ENCODE assay signal across 25 cellular contexts in genomic region chr3:106746286-106746685, GRCh38.
"Had no signal": no experiment of that assay in that cellular context is flagged by ENCODE, and none has a peak within 500 bp of the region (broad histone marks: within the 10 kb centered on the region; RNA-seq: fewer than 3 reads in every experiment).

No MANE protein-coding gene starts in this region.

- H3K36me3 ChIP-seq: gastroesophageal sphincter, lower lobe of right lung, transverse colon had no signal

- H3K4me1 Mint-ChIP-seq: activated CD4-positive, alpha-beta memory T cell treated with anti-CD3 and anti-CD28 coated beads, Interleukin-2, amount 10 ng/mL, durations not matched to agents 7 days and 5 days; activated CD4-positive, alpha-beta T cell treated with anti-CD3 and anti-CD28 coated beads, Interleukin-2, amount 10 ng/mL, durations not matched to agents 7 days and 5 days; central memory CD8-positive, alpha-beta T cell had no signal

- H3K4me3 ChIP-seq: gastroesophageal sphincter, lower lobe of right lung, mucosa of descending colon, testis, transverse colon had no signal

- H3K4me3 Mint-ChIP-seq: activated CD4-positive, alpha-beta memory T cell treated with anti-CD3 and anti-CD28 coated beads, Interleukin-2, amount 10 ng/mL, durations not matched to agents 7 days and 5 days; activated CD4-positive, alpha-beta T cell treated with anti-CD3 and anti-CD28 coated beads, Interleukin-2, amount 10 ng/mL, durations not matched to agents 7 days and 5 days; activated T-cell treated with anti-CD3 and anti-CD28 coated beads, Interleukin-2, amount 50 U/mL, for 24 hours; central memory CD8-positive, alpha-beta T cell; dendritic cell treated with granulocyte-macrophage colony-stimulating factor and Interleukin-4, amounts not matched to agents 40 ng/mL and 50 ng/mL, for 4 days; natural killer cell treated with Interleukin-12 subunit alpha and Interleukin-12 subunit beta and Interleukin-15 and Interleukin-18, amount 100 ng/mL, for 72 hours; T-helper 1 cell treated with Interleukin-12 subunit alpha and Interleukin-12 subunit beta and Interleukin-4 antibody, amounts not matched to agents 30 μg/mL and 1 μg/mL, for 36 hours had no signal

- H3K27me3 Mint-ChIP-seq: activated CD4-positive, alpha-beta memory T cell treated with anti-CD3 and anti-CD28 coated beads, Interleukin-2, amount 10 ng/mL, durations not matched to agents 7 days and 5 days; activated CD4-positive, alpha-beta T cell treated with anti-CD3 and anti-CD28 coated beads, Interleukin-2, amount 10 ng/mL, durations not matched to agents 7 days and 5 days; activated T-cell treated with anti-CD3 and anti-CD28 coated beads, Interleukin-2, amount 50 U/mL, for 24 hours; dendritic cell treated with granulocyte-macrophage colony-stimulating factor and Interleukin-4, amounts not matched to agents 40 ng/mL and 50 ng/mL, for 4 days; natural killer cell treated with Interleukin-12 subunit alpha and Interleukin-12 subunit beta and Interleukin-15 and Interleukin-18, amount 100 ng/mL, for 72 hours had no signal

- H3K36me3 Mint-ChIP-seq: natural killer cell treated with Interleukin-12 subunit alpha and Interleukin-12 subunit beta and Interleukin-15 and Interleukin-18, amount 100 ng/mL, for 72 hours had no signal

- H3K27me3 ChIP-seq: gastroesophageal sphincter, testis, transverse colon had no signal

- ATAC-seq: gastroesophageal sphincter; lower lobe of right lung; mucosa of descending colon; natural killer cell treated with Interleukin-12 subunit alpha and Interleukin-12 subunit beta and Interleukin-15 and Interleukin-18, amount 100 ng/mL, for 72 hours; stimulated activated naive CD8-positive, alpha-beta T cell treated with anti-CD3 and anti-CD28 coated beads, Interleukin-15, Interleukin-2, amounts not matched to agents 100 U/mL and 50 U/mL, for 24 hours had no signal

- DNase-seq: activated CD4-positive, alpha-beta memory T cell treated with anti-CD3 and anti-CD28 coated beads, Interleukin-2, amount 10 ng/mL, durations not matched to agents 7 days and 5 days; activated CD4-positive, alpha-beta T cell treated with anti-CD3 and anti-CD28 coated beads for 1 hour; activated CD4-positive, alpha-beta T cell treated with anti-CD3 and anti-CD28 coated beads, Interleukin-2, amount 10 ng/mL, durations not matched to agents 7 days and 5 days; activated CD8-positive, alpha-beta memory T cell treated with anti-CD3 and anti-CD28 coated beads, Interleukin-2, amount 50 U/mL, for 48 hours; activated gamma-delta T cell; activated naive CD4-positive, alpha-beta T cell treated with anti-CD3 and anti-CD28 coated beads, Interleukin-2, amount 50 U/mL, for 16 hours; activated T-cell treated with anti-CD3 and anti-CD28 coated beads, Interleukin-2, amount 50 U/mL, for 24 hours; effector CD4-positive, alpha-beta T cell; erythroblast; head of caudate nucleus; hippocampal formation; lower lobe of right lung; mucosa of descending colon; posterior cingulate gyrus; right cardiac atrium; stimulated activated CD4-positive, alpha-beta T cell treated with anti-CD3 and anti-CD28 coated beads, Interleukin-2, amount 100 ng/mL, for 48 hours; stimulated activated naive CD8-positive, alpha-beta T cell treated with anti-CD3 and anti-CD28 coated beads, Interleukin-15, Interleukin-2, amounts not matched to agents 100 U/mL and 50 U/mL, for 24 hours; SW 1271; testis; transverse colon had no signal

- H3K27ac Mint-ChIP-seq: activated CD4-positive, alpha-beta memory T cell treated with anti-CD3 and anti-CD28 coated beads, Interleukin-2, amount 10 ng/mL, durations not matched to agents 7 days and 5 days; activated CD4-positive, alpha-beta T cell treated with anti-CD3 and anti-CD28 coated beads, Interleukin-2, amount 10 ng/mL, durations not matched to agents 7 days and 5 days; activated T-cell treated with anti-CD3 and anti-CD28 coated beads, Interleukin-2, amount 50 U/mL, for 24 hours; dendritic cell treated with granulocyte-macrophage colony-stimulating factor and Interleukin-4, amounts not matched to agents 40 ng/mL and 50 ng/mL, for 4 days; natural killer cell treated with Interleukin-12 subunit alpha and Interleukin-12 subunit beta and Interleukin-15 and Interleukin-18, amount 100 ng/mL, for 72 hours; T-helper 1 cell treated with Interleukin-12 subunit alpha and Interleukin-12 subunit beta and Interleukin-4 antibody, amounts not matched to agents 30 μg/mL and 1 μg/mL, for 36 hours had no signal

- H3K27ac ChIP-seq: gastroesophageal sphincter, lower lobe of right lung, testis, transverse colon had no signal

- H3K4me1 ChIP-seq: gastroesophageal sphincter, lower lobe of right lung, testis, transverse colon had no signal

- H3K9me3 Mint-ChIP-seq: activated CD4-positive, alpha-beta memory T cell treated with anti-CD3 and anti-CD28 coated beads, Interleukin-2, amount 10 ng/mL, durations not matched to agents 7 days and 5 days; activated CD4-positive, alpha-beta T cell treated with anti-CD3 and anti-CD28 coated beads, Interleukin-2, amount 10 ng/mL, durations not matched to agents 7 days and 5 days; activated T-cell treated with anti-CD3 and anti-CD28 coated beads, Interleukin-2, amount 50 U/mL, for 24 hours; central memory CD8-positive, alpha-beta T cell; natural killer cell treated with Interleukin-12 subunit alpha and Interleukin-12 subunit beta and Interleukin-15 and Interleukin-18, amount 100 ng/mL, for 72 hours; T-helper 1 cell treated with Interleukin-12 subunit alpha and Interleukin-12 subunit beta and Interleukin-4 antibody, amounts not matched to agents 30 μg/mL and 1 μg/mL, for 36 hours had no signal

- H3K9me3 ChIP-seq: gastroesophageal sphincter, lower lobe of right lung, mucosa of descending colon, testis, transverse colon had no signal
